In genomic region chr6:79529567-79529966, GRCh38 we compare ENCODE assay signal across 5 cellular contexts. TPM values are rescaled to one million over a fixed set of nuclear protein-coding genes. Genes with fewer than 3 reads are reported as not detected.
A peak's percentile ranks its signal among the peaks of the same experiment; 100 is the strongest.
DNase-seq lines count a peak whose midpoint lies in the region; ATAC-seq, FAIRE-seq and TF ChIP-seq lines count a peak whose summit lies in the region.
"Not testable (repeated sequence)": the region's sequence is repeated elsewhere in the genome, so short reads cannot be mapped to it uniquely, and the experiment has no call there.
"Had no signal": no experiment of that assay in that cellular context is flagged by ENCODE, and none has a peak within 500 bp of the region (broad histone marks: within the 10 kb centered on the region; RNA-seq: fewer than 3 reads in every experiment).

No MANE protein-coding gene starts in this region.

- H3K9me3 ChIP-seq in HEK293 (ENCODE audit: control insufficient read depth, insufficient read depth, low read depth, low read length); K562 (replicated peaks; ENCODE audit: control insufficient read depth, insufficient read depth, low read depth, low read length): not testable (repeated sequence)

- in situ Hi-C loops in K562 (cut with MboI), result not testable (repeated sequence)

- TF ChIP-seq CTCF in Calu3 (IDR thresholded peaks at IDR 0.05; ENCODE audit: unreplicated experiment); HEK293 (tag by site-specific recombination; IDR thresholded peaks at IDR 0.05); K562 (IDR thresholded peaks at IDR 0.05 in 2 of 3, conservative IDR thresholded peaks at IDR 0.05 in 1 of 3; ENCODE audit: insufficient read depth in 2 of 3, low read depth in 1 of 3, low read length in 3 of 3): not testable (repeated sequence)

- not testable (repeated sequence) for H3K9ac ChIP-seq in K562 (ENCODE audit: insufficient read depth in 1 of 2, low read depth in 2 of 2, low read length in 2 of 2)

- H3K4me2 ChIP-seq in K562 (ENCODE audit: insufficient read depth, low read length), result not testable (repeated sequence)

- not testable (repeated sequence) for H3K9me3 Mint-ChIP-seq in Calu3 (ENCODE audit: low read depth, unreplicated experiment)

- H3K27me3 ChIP-seq in K562 (ENCODE audit: control insufficient read depth in 2 of 2, insufficient read depth in 2 of 2, low read length in 2 of 2), result not testable (repeated sequence)

- not testable (repeated sequence) for H3K9me1 ChIP-seq in K562 (ENCODE audit: control insufficient read depth, insufficient read depth, low read length)

- H3K4me3 ChIP-seq in HEK293 (ENCODE audit: low read depth, low read length); K562: not testable (repeated sequence)

- H3K4me3 Mint-ChIP-seq in Calu3 (ENCODE audit: low read depth, unreplicated experiment), result not testable (repeated sequence)

- H3K4me1 Mint-ChIP-seq in Calu3 (ENCODE audit: low read depth, unreplicated experiment), result peaks cover 39% of the 10 kb centered on the region

- not testable (repeated sequence) for H3K79me2 ChIP-seq in K562 (ENCODE audit: control insufficient read depth, insufficient read depth, low read length)

- intact Hi-C loops in Calu3 (cut with micrococcal nuclease; ENCODE audit: unreplicated experiment), result loop anchor here (5.0 to 10.0 kb wide), 3 partner anchors 155 to 452 kb away; partner anchors contain the start of gene PHIP
- intact Hi-C loops in K562 (cut with micrococcal nuclease), result not testable (repeated sequence)

- not testable (repeated sequence) for BruUV-seq in Calu3 (replicated peaks; lab: Mats Ljungman, UMichigan); K562 (replicated peaks; lab: Mats Ljungman, UMichigan)

- POLR2A ChIA-PET in HEK293 (lab: Yijun Ruan, JAX); K562 (lab: Yijun Ruan, JAX): not testable (repeated sequence)

- peaks cover 25% of the 10 kb centered on the region for H3K36me3 Mint-ChIP-seq in Calu3 (ENCODE audit: insufficient read depth, unreplicated experiment)

- H3K4me1 ChIP-seq in HEK293 (ENCODE audit: control insufficient read depth, insufficient read depth, low read length), result not testable (repeated sequence)
- peaks cover 8 to 22% of the 10 kb centered on the region in 2 experiments for H3K4me1 ChIP-seq in K562 (replicated peaks in 1 of 2; ENCODE audit: control insufficient read depth in 2 of 2, insufficient read depth in 2 of 2, low read length in 2 of 2)

- not testable (repeated sequence) for TF ChIP-seq EP300 in K562 (IDR thresholded peaks at IDR 0.05; ENCODE audit: low read length)

- not testable (repeated sequence) for H2AFZ ChIP-seq in K562 (ENCODE audit: low read depth, low read length)

- not testable (repeated sequence) for H3K36me3 ChIP-seq in HEK293 (ENCODE audit: control insufficient read depth in 2 of 2, insufficient read depth in 1 of 2, low read length in 2 of 2); K562 (ENCODE audit: control insufficient read depth, insufficient read depth, low read length)

- ATAC-seq in K562, result not testable (repeated sequence)

- not testable (repeated sequence) for H3K27me3 Mint-ChIP-seq in Calu3 (ENCODE audit: unreplicated experiment)

- TF ChIP-seq RAD21 in K562 (CRISPR knock-in tag; conservative IDR thresholded peaks at IDR 0.05 in 1 of 2, IDR thresholded peaks at IDR 0.05 in 1 of 2), result not testable (repeated sequence)

- WGBS in K562 (ENCODE audit: insufficient coverage, low coverage, missing lambda C conversion rate), result 92% methylated on average over 4 of the region's 4 CpGs

- not testable (repeated sequence) for DNase-seq in Calu3; K562 (ENCODE audit: extremely low read depth in 1 of 4, low spot score in 3 of 4)

- CTCF ChIA-PET in Calu3 (lab: Charles Lee); K562 (lab: Yijun Ruan, JAX; ENCODE audit: low intra/inter-chr PET ratio): not testable (repeated sequence)
- CTCF ChIA-PET in HEK293 (lab: Yijun Ruan, JAX), result interaction anchor here (0.6 kb wide), 1 partner anchor 115 kb away, joined by 4 read pairs; no protein-coding TSS in a partner anchor

- peak overlapping the region; percentile 17 for H3K27ac Mint-ChIP-seq in Calu3 (ENCODE audit: unreplicated experiment)

- H3K27ac ChIP-seq in HEK293 (ENCODE audit: extremely low read depth, low read depth, low read length); K562 (ENCODE audit: extremely low read depth, low read depth, low read length): not testable (repeated sequence)

- not testable (repeated sequence) for H4K20me1 ChIP-seq in K562 (replicated peaks; ENCODE audit: control insufficient read depth, insufficient read depth, low read length)

- TF ChIP-seq POLR2A in K562 (conservative IDR thresholded peaks at IDR 0.05), result not testable (repeated sequence)

- FAIRE-seq in K562 (lab: Jason Lieb, UNC), result not testable (repeated sequence)

TF ChIP-seq in HEK293, 187 proteins besides CTCF, POLR2A, EP300 and RAD21:
- TF ChIP-seq ZNF146 (tag by site-specific recombination; IDR thresholded peaks at IDR 0.05), result peak; percentile 87
- TF ChIP-seq ZNF580 (tag by site-specific recombination; IDR thresholded peaks at IDR 0.05), result 0 out of 2 replicates have a peak, but pooled peaks have one; percentile 58

TF ChIP-seq in K562, 482 proteins besides CTCF, POLR2A, EP300 and RAD21:
- TF ChIP-seq RBM25 (IDR thresholded peaks at IDR 0.05; ENCODE audit: low read depth, low read length, severe bottlenecking) (peak; percentile 42), BCOR (IDR thresholded peaks at IDR 0.05) (0 out of 2 replicates have a peak, but pooled peaks have one; percentile 46), ZNF146 (CRISPR knock-in tag; IDR thresholded peaks at IDR 0.05; ENCODE audit: unreplicated experiment) (peak; percentile 85)

RNA-seq across cellular contexts. Expression of gene LCA5, which starts 7.7 kb away (rescaled TPM):
- total RNA-seq in Calu3 (2022) (13.9 and 18.3 TPM in 2 replicates), K562 (2014; rRNA removed) (1.4 TPM in 2 replicates), K562 (2014; rRNA removed; fragmentation: Illumina TruSeq; extraction: Trizol) (3.4 and 4.6 TPM in 2 replicates), K562 (2015; rRNA removed; fragmentation: Illumina TruSeq; extraction: Trizol) (3.0 and 3.2 TPM in 2 replicates), K562 (2021) (2.2 TPM in 2 replicates)
- 1.7 and 6.8 TPM in 2 replicates for total RNA-seq in K562 (2011; cell fraction: chromatin; rRNA removed; ENCODE audit: low replicate concordance)
- total RNA-seq in K562 (2011; cell fraction: nucleolus; rRNA removed), result 0.67 and 0.79 TPM in 2 replicates
- total RNA-seq in K562 (2011; cell fraction: nucleoplasm; rRNA removed), result 1.8 and 3.5 TPM in 2 replicates
- polyA plus RNA-seq in K562 (2011; rRNA removed) (1.3 and 1.8 TPM in 2 replicates), K562 (2014; fragmentation: Illumina TruSeq; extraction: Trizol) (2.4 and 2.5 TPM in 2 replicates), K562 (2014; fragmentation: Nextera tagmentation; extraction: Ambion mirVana) (1 to 10 TPM; 1.0 to 1.3 TPM), K562 (2014; rRNA removed) (1.2 and 1.7 TPM in 2 replicates)
- polyA plus RNA-seq in K562 (2011; cell fraction: cytosol; rRNA removed), result 0.12 and 0.55 TPM in 2 replicates
- polyA plus RNA-seq in K562 (2011; cell fraction: nucleus; rRNA removed), result 0.88 and 1.3 TPM in 2 replicates
- 1.3 and 1.9 TPM in 2 replicates for polyA plus RNA-seq in K562 (2012)
- 2.7 and 4.0 TPM in 2 replicates for polyA minus RNA-seq in K562 (2011; rRNA and poly(A)+ RNA removed)
- polyA minus RNA-seq in K562 (2011; cell fraction: cytosol; rRNA and poly(A)+ RNA removed), result 1.8 TPM in 2 replicates
- 2.0 and 3.8 TPM in 2 replicates for polyA minus RNA-seq in K562 (2011; cell fraction: nucleus; rRNA and poly(A)+ RNA removed)
- total RNA-seq: CD4-positive, alpha-beta T cell; CD8-positive, alpha-beta T cell had no signal
